ENCODE assay signal across 9 cellular contexts in genomic region chr11:62572431-62572830, GRCh38. TPM values are rescaled to one million over a fixed set of nuclear protein-coding genes. Genes with fewer than 3 reads are reported as not detected.
DNase-seq lines count a peak whose midpoint lies in the region; ATAC-seq, FAIRE-seq and TF ChIP-seq lines count a peak whose summit lies in the region.
"Had no signal": no experiment of that assay in that cellular context is flagged by ENCODE, and none has a peak within 500 bp of the region (broad histone marks: within the 10 kb centered on the region; RNA-seq: fewer than 3 reads in every experiment).

No MANE protein-coding gene starts in this region.

- dilution Hi-C loops in endothelial cell of umbilical vein (cut with MboI; ENCODE audit: extremely low pct_ligation_motif_present, low sequenced_read_pairs), result no loop called here

- H3K27me3 Mint-ChIP-seq in CD8-positive, alpha-beta memory T cell, result no peaks in the 10 kb centered on the region

- peaks cover 47 to 61% (median 53%) of the 10 kb centered on the region in 3 donors for H3K4me1 Mint-ChIP-seq in CD8-positive, alpha-beta memory T cell

- no peaks in the 10 kb centered on the region for H3K9me2 ChIP-seq in PC-3 (replicated peaks; ENCODE audit: low read length)

- H3K4me2 ChIP-seq in PC-3 (ENCODE audit: low read length) (peak overlapping the region; percentile 80), endothelial cell of umbilical vein (ENCODE audit: insufficient read depth, low read length) (peak overlapping the region; percentile 92)

- peaks cover 24% of the 10 kb centered on the region for H3K4me1 ChIP-seq in CD8-positive, alpha-beta memory T cell (ENCODE audit: insufficient read depth, low read length)
- H3K4me1 ChIP-seq in PC-3 (ENCODE audit: insufficient read depth, low read length), result peaks cover 36% of the 10 kb centered on the region
- peaks cover 51% of the 10 kb centered on the region for H3K4me1 ChIP-seq in endothelial cell of umbilical vein (ENCODE audit: control insufficient read depth, extremely low read depth, insufficient read depth, low read length)
- H3K4me1 ChIP-seq in neuron (ENCODE audit: insufficient read depth, low read length), result peaks cover 29% of the 10 kb centered on the region
- peaks cover 13 to 45% of the 10 kb centered on the region in 2 donors for H3K4me1 ChIP-seq in adrenal gland (replicated peaks in 1 of 2)

- H3K9ac ChIP-seq in PC-3 (ENCODE audit: low read length), result peak overlapping the region; percentile 98
- H3K9ac ChIP-seq in endothelial cell of umbilical vein (replicated peaks; ENCODE audit: extremely low read depth, insufficient read depth, low read length), result peak overlapping the region; percentile 95

- intact Hi-C loops in PC-3 (cut with micrococcal nuclease) (no loop called here), endothelial cell of umbilical vein (cut with micrococcal nuclease) (no loop called here), adrenal gland (cut with DNase I) (no loop called here)

- FAIRE-seq in endothelial cell of umbilical vein (lab: Jason Lieb, UNC), result peak; percentile 64
- FAIRE-seq: GM18507 had no signal

- peak overlapping the region; percentile 84 for H3K4me3 ChIP-seq in CD8-positive, alpha-beta memory T cell (ENCODE audit: low read length)
- H3K4me3 ChIP-seq in PC-3 (ENCODE audit: low read length), result peak overlapping the region; percentile 94
- peak overlapping the region; percentile 51 to 85 (median 70) for H3K4me3 ChIP-seq in endothelial cell of umbilical vein (replicated peaks in 1 of 3; ENCODE audit: insufficient read depth in 1 of 3, low read depth in 1 of 3, low read length in 3 of 3)
- peak overlapping the region; percentile 89 for H3K4me3 ChIP-seq in neuron (ENCODE audit: low read length)
- H3K4me3 ChIP-seq in adrenal gland, result peak overlapping the region in 1 of 4 donors; percentile 74

- H3K36me3 ChIP-seq in CD8-positive, alpha-beta memory T cell (ENCODE audit: insufficient read depth, low read length), result peaks cover 36% of the 10 kb centered on the region
- H3K36me3 ChIP-seq in PC-3 (ENCODE audit: low read depth, low read length), result peaks cover 54% of the 10 kb centered on the region
- H3K36me3 ChIP-seq in endothelial cell of umbilical vein (ENCODE audit: control insufficient read depth in 2 of 2, extremely low read depth in 1 of 2, insufficient read depth in 2 of 2, low read length in 2 of 2), result peaks cover 21 to 24% of the 10 kb centered on the region in 2 experiments
- H3K36me3 ChIP-seq in neuron (ENCODE audit: insufficient read depth, low read length), result peaks cover 56% of the 10 kb centered on the region
- peaks cover 0 to 61% of the 10 kb centered on the region in 2 donors for H3K36me3 ChIP-seq in adrenal gland (replicated peaks in 1 of 2)

- no peak for ATAC-seq in PC-3

- H3K4me3 Mint-ChIP-seq in CD8-positive, alpha-beta memory T cell, result peak overlapping the region; percentile 90 to 98 (median 96)

- no peaks in the 10 kb centered on the region for H3K9me3 Mint-ChIP-seq in CD8-positive, alpha-beta memory T cell

- H2AFZ ChIP-seq in PC-3 (ENCODE audit: low read length) (no peak overlapping the region), endothelial cell of umbilical vein (ENCODE audit: low read depth, low read length) (no peak overlapping the region), neuron (ENCODE audit: low read depth, low read length) (no peak overlapping the region)

- no peak for DNase-seq in CD8-positive, alpha-beta memory T cell
- DNase-seq in PC-3 (no peak), endothelial cell of umbilical vein (ENCODE audit: low read depth, low spot score) (no peak), HK-2 (ENCODE audit: unreplicated experiment) (no peak), adrenal gland (no peak), NCI-H446 (lab: John Stamatoyannopoulos, UW) (no peak)
- no peak for DNase-seq in stimulated activated CD4-positive, alpha-beta T cell treated with anti-CD3 and anti-CD28 coated beads, Interleukin-2, amount 100 ng/mL, for 48 hours

- H3F3A ChIP-seq in PC-3 (ENCODE audit: low read length, unreplicated experiment), result no peaks in the 10 kb centered on the region

- peaks cover 86% of the 10 kb centered on the region for H3K79me2 ChIP-seq in PC-3 (ENCODE audit: low read length)
- peaks cover 78% of the 10 kb centered on the region for H3K79me2 ChIP-seq in endothelial cell of umbilical vein (ENCODE audit: control insufficient read depth, insufficient read depth, low read length)

- CTCF ChIA-PET in CD8-positive, alpha-beta memory T cell (lab: Charles Lee), result interaction anchor here (1.4 to 4.5 kb wide), 4 partner anchors 12 to 147 kb away, joined by 3 to 21 read pairs (median 11); no protein-coding TSS in a partner anchor
- CTCF ChIA-PET in PC-3 (lab: Charles Lee) (no interaction called here), endothelial cell of umbilical vein (lab: Charles Lee) (interaction anchor here (1.0 to 4.2 kb wide), 3 partner anchors 11 to 148 kb away, joined by 3 to 26 read pairs (median 3); no protein-coding TSS in a partner anchor)

- no peaks in the 10 kb centered on the region for H3K9me1 ChIP-seq in endothelial cell of umbilical vein (replicated peaks; ENCODE audit: control insufficient read depth, extremely low read depth, insufficient read depth, low read length)

- POLR2A ChIA-PET in CD8-positive, alpha-beta memory T cell (lab: Charles Lee), result interaction anchor here (0.8 to 3.0 kb wide), 2 partner anchors 17 to 29 kb away, joined by 3 to 19 read pairs; partner anchors contain the start of gene MTA2
- POLR2A ChIA-PET in PC-3 (lab: Charles Lee; ENCODE audit: unreplicated experiment), result no interaction called here
- POLR2A ChIA-PET in endothelial cell of umbilical vein (lab: Charles Lee), result interaction anchor here (5.7 kb wide), 1 partner anchor 20 kb away, joined by 75 read pairs; the partner anchor contains the start of gene TUT1

- H4K20me1 ChIP-seq in PC-3 (ENCODE audit: low read length) (peaks cover 35% of the 10 kb centered on the region), endothelial cell of umbilical vein (replicated peaks; ENCODE audit: control insufficient read depth, extremely low read depth, insufficient read depth, low read length) (no peaks in the 10 kb centered on the region)

- TF ChIP-seq CTCF in PC-3 (conservative IDR thresholded peaks at IDR 0.05; ENCODE audit: low read depth, low read length) (no peak), endothelial cell of umbilical vein (IDR thresholded peaks at IDR 0.05; ENCODE audit: extremely low read depth in 1 of 2, insufficient read depth in 1 of 2, low read depth in 1 of 2, low read length in 2 of 2) (no peak), adrenal gland (IDR thresholded peaks at IDR 0.05) (no peak)

- H3K27ac Mint-ChIP-seq in CD8-positive, alpha-beta memory T cell, result peak overlapping the region; percentile 85 to 97 (median 95)

- no peaks in the 10 kb centered on the region for H3K27me3 ChIP-seq in CD8-positive, alpha-beta memory T cell (ENCODE audit: insufficient read depth, low read length, poor library complexity, severe bottlenecking)
- H3K27me3 ChIP-seq in PC-3 (ENCODE audit: low read length) (no peaks in the 10 kb centered on the region), endothelial cell of umbilical vein (ENCODE audit: control insufficient read depth in 2 of 2, insufficient read depth in 2 of 2, low read length in 2 of 2) (no peaks in the 10 kb centered on the region), neuron (ENCODE audit: insufficient read depth, low read length) (no peaks in the 10 kb centered on the region), adrenal gland (no peaks in the 10 kb centered on the region)

- H3K27ac ChIP-seq in CD8-positive, alpha-beta memory T cell (ENCODE audit: low read depth, low read length), result peak overlapping the region; percentile 77
- no peak overlapping the region for H3K27ac ChIP-seq in PC-3 (ENCODE audit: low read length)
- H3K27ac ChIP-seq in endothelial cell of umbilical vein (ENCODE audit: insufficient read depth, low read depth, low read length), result no peak overlapping the region
- peak overlapping the region in 2 of 5 donors; percentile 67 to 86 for H3K27ac ChIP-seq in adrenal gland

- H3K36me3 Mint-ChIP-seq in CD8-positive, alpha-beta memory T cell, result peaks cover 10 to 80% (median 12%) of the 10 kb centered on the region in 3 donors

- no TSS peak for BruUV-seq in PC-3 (replicated peaks; lab: Mats Ljungman, UMichigan)
- no TSS peak for BruUV-seq in endothelial cell of umbilical vein (replicated peaks; lab: Mats Ljungman, UMichigan)

- WGBS in adrenal gland, 4 donors, result 68 to 74% (median 70%) methylated on average over 12 of the region's 12 CpGs

- no peaks in the 10 kb centered on the region for H3K9me3 ChIP-seq in CD8-positive, alpha-beta memory T cell (ENCODE audit: low read length)
- H3K9me3 ChIP-seq in PC-3 (ENCODE audit: low read length) (no peaks in the 10 kb centered on the region), endothelial cell of umbilical vein (replicated peaks; ENCODE audit: control insufficient read depth, insufficient read depth, low read length) (no peaks in the 10 kb centered on the region), neuron (ENCODE audit: low read length) (no peaks in the 10 kb centered on the region), adrenal gland (replicated peaks in 1 of 3) (no peaks in the 10 kb centered on the region)

- TF ChIP-seq POLR2A in endothelial cell of umbilical vein (IDR thresholded peaks at IDR 0.05; ENCODE audit: low read depth, low read length) (no peak), adrenal gland (IDR thresholded peaks at IDR 0.05) (no peak)

RNA-seq across cellular contexts. Expression of gene EEF1G, which starts 1.3 kb away (rescaled TPM):
- 1,000 to 10,000 TPM; 1,800 to 1,846 TPM for total RNA-seq in CD8-positive, alpha-beta memory T cell
- polyA plus RNA-seq in CD8-positive, alpha-beta memory T cell, result 1,157 TPM
- total RNA-seq in PC-3 (2014; rRNA removed), result 1,577 and 1,815 TPM in 2 replicates
- total RNA-seq in endothelial cell of umbilical vein, result 1,341 and 1,345 TPM in 2 replicates
- polyA plus RNA-seq in endothelial cell of umbilical vein, result 1,723 and 2,133 TPM in 2 replicates
- 2,150 and 2,252 TPM in 2 replicates for polyA plus RNA-seq in endothelial cell of umbilical vein (2011; cell fraction: cytosol; rRNA removed)
- polyA plus RNA-seq in endothelial cell of umbilical vein (2011; cell fraction: nucleus; rRNA removed), result 635 and 665 TPM in 2 replicates
- 1,499 and 2,213 TPM in 2 replicates for polyA plus RNA-seq in endothelial cell of umbilical vein (2012)
- polyA minus RNA-seq in endothelial cell of umbilical vein, result 1,683 and 1,722 TPM in 2 replicates
- 1,661 TPM for polyA minus RNA-seq in endothelial cell of umbilical vein (2011; cell fraction: cytosol; rRNA and poly(A)+ RNA removed)
- 130 and 133 TPM in 2 replicates for polyA minus RNA-seq in endothelial cell of umbilical vein (2011; cell fraction: nucleus; rRNA and poly(A)+ RNA removed)
- 1,000 to 10,000 TPM in 6 of 8 donors, 100 to 1,000 TPM in 2; 943 to 1,585 (median 1,183) TPM for total RNA-seq in adrenal gland
- polyA plus RNA-seq in adrenal gland, result 1,000 to 10,000 TPM in 1 of 3 donors, 100 to 1,000 TPM in 2; 646 to 1,257 (median 934) TPM

RNA-seq across cellular contexts. Expression of gene TUT1, which starts 18.9 kb away (rescaled TPM):
- total RNA-seq in CD8-positive, alpha-beta memory T cell, result 10 to 100 TPM; 30.8 to 32.7 TPM
- polyA plus RNA-seq in CD8-positive, alpha-beta memory T cell, result 13.7 TPM
- total RNA-seq in PC-3 (2014; rRNA removed), result 17.8 and 20.6 TPM in 2 replicates
- 16.9 and 17.8 TPM in 2 replicates for total RNA-seq in endothelial cell of umbilical vein
- 11.5 and 12.7 TPM in 2 replicates for polyA plus RNA-seq in endothelial cell of umbilical vein
- polyA plus RNA-seq in endothelial cell of umbilical vein (2011; cell fraction: cytosol; rRNA removed), result 7.1 and 9.3 TPM in 2 replicates
- polyA plus RNA-seq in endothelial cell of umbilical vein (2011; cell fraction: nucleus; rRNA removed), result 45.0 and 48.0 TPM in 2 replicates
- 10.6 and 12.9 TPM in 2 replicates for polyA plus RNA-seq in endothelial cell of umbilical vein (2012)
- 8.6 and 9.0 TPM in 2 replicates for polyA minus RNA-seq in endothelial cell of umbilical vein
- polyA minus RNA-seq in endothelial cell of umbilical vein (2011; cell fraction: cytosol; rRNA and poly(A)+ RNA removed), result 16.0 TPM
- polyA minus RNA-seq in endothelial cell of umbilical vein (2011; cell fraction: nucleus; rRNA and poly(A)+ RNA removed), result 5.2 and 7.6 TPM in 2 replicates
- 10 to 100 TPM in 7 of 8 donors, 1 to 10 TPM in 1; 7.0 to 32.4 (median 15.5) TPM for total RNA-seq in adrenal gland
- polyA plus RNA-seq in adrenal gland, result 10 to 100 TPM in 2 of 3 donors, 1 to 10 TPM in 1; 9.4 to 67.6 (median 34.0) TPM

RNA-seq across cellular contexts. Expression of gene AHNAK, which starts 25.8 kb away (rescaled TPM):
- 100 to 1,000 TPM; 187 to 193 TPM for total RNA-seq in CD8-positive, alpha-beta memory T cell
- 125 TPM for polyA plus RNA-seq in CD8-positive, alpha-beta memory T cell
- total RNA-seq in PC-3 (2014; rRNA removed), result 287 and 383 TPM in 2 replicates
- total RNA-seq in endothelial cell of umbilical vein, result 381 and 436 TPM in 2 replicates
- 25.1 and 35.2 TPM in 2 replicates for polyA plus RNA-seq in endothelial cell of umbilical vein
- polyA plus RNA-seq in endothelial cell of umbilical vein (2011; cell fraction: cytosol; rRNA removed), result 46.3 and 51.8 TPM in 2 replicates
- 322 and 346 TPM in 2 replicates for polyA plus RNA-seq in endothelial cell of umbilical vein (2011; cell fraction: nucleus; rRNA removed)
- 223 and 321 TPM in 2 replicates for polyA plus RNA-seq in endothelial cell of umbilical vein (2012)
- 219 and 258 TPM in 2 replicates for polyA minus RNA-seq in endothelial cell of umbilical vein
- polyA minus RNA-seq in endothelial cell of umbilical vein (2011; cell fraction: cytosol; rRNA and poly(A)+ RNA removed), result 78.7 TPM
- polyA minus RNA-seq in endothelial cell of umbilical vein (2011; cell fraction: nucleus; rRNA and poly(A)+ RNA removed), result 446 and 550 TPM in 2 replicates
- total RNA-seq in adrenal gland, result 100 to 1,000 TPM; 121 to 307 (median 204) TPM
- polyA plus RNA-seq in adrenal gland, result 10 to 100 TPM; 32.0 to 35.4 (median 32.7) TPM

RNA-seq across cellular contexts. Expression of gene MTA2, which starts 29.2 kb away (rescaled TPM):
- total RNA-seq in CD8-positive, alpha-beta memory T cell, result 100 to 1,000 TPM; 248 to 263 TPM
- 37.4 TPM for polyA plus RNA-seq in CD8-positive, alpha-beta memory T cell
- total RNA-seq in PC-3 (2014; rRNA removed) (193 and 259 TPM in 2 replicates), endothelial cell of umbilical vein (166 and 176 TPM in 2 replicates), adrenal gland (10 to 100 TPM; 66.9 to 97.3 (median 74.3) TPM)
- polyA plus RNA-seq in endothelial cell of umbilical vein (30.2 and 40.4 TPM in 2 replicates), adrenal gland (10 to 100 TPM; 66.5 to 82.4 (median 73.5) TPM)
- 30.0 and 32.2 TPM in 2 replicates for polyA plus RNA-seq in endothelial cell of umbilical vein (2011; cell fraction: cytosol; rRNA removed)
- 111 and 132 TPM in 2 replicates for polyA plus RNA-seq in endothelial cell of umbilical vein (2011; cell fraction: nucleus; rRNA removed)
- polyA plus RNA-seq in endothelial cell of umbilical vein (2012), result 108 and 120 TPM in 2 replicates
- 91.6 and 95.5 TPM in 2 replicates for polyA minus RNA-seq in endothelial cell of umbilical vein
- 51.8 TPM for polyA minus RNA-seq in endothelial cell of umbilical vein (2011; cell fraction: cytosol; rRNA and poly(A)+ RNA removed)
- polyA minus RNA-seq in endothelial cell of umbilical vein (2011; cell fraction: nucleus; rRNA and poly(A)+ RNA removed), result 40.3 and 57.1 TPM in 2 replicates

RNA-seq across cellular contexts. Expression of gene EML3, which starts 40.1 kb away (rescaled TPM):
- 100 to 1,000 TPM; 133 to 134 TPM for total RNA-seq in CD8-positive, alpha-beta memory T cell
- polyA plus RNA-seq in CD8-positive, alpha-beta memory T cell, result 22.9 TPM
- total RNA-seq in PC-3 (2014; rRNA removed), result 32.8 and 50.6 TPM in 2 replicates
- 101 and 110 TPM in 2 replicates for total RNA-seq in endothelial cell of umbilical vein
- 75.7 and 78.3 TPM in 2 replicates for polyA plus RNA-seq in endothelial cell of umbilical vein
- polyA plus RNA-seq in endothelial cell of umbilical vein (2011; cell fraction: cytosol; rRNA removed), result 27.7 and 29.7 TPM in 2 replicates
- 297 and 324 TPM in 2 replicates for polyA plus RNA-seq in endothelial cell of umbilical vein (2011; cell fraction: nucleus; rRNA removed)
- 60.5 and 84.3 TPM in 2 replicates for polyA plus RNA-seq in endothelial cell of umbilical vein (2012)
- 61.5 and 71.2 TPM in 2 replicates for polyA minus RNA-seq in endothelial cell of umbilical vein
- polyA minus RNA-seq in endothelial cell of umbilical vein (2011; cell fraction: cytosol; rRNA and poly(A)+ RNA removed), result 19.6 TPM
- polyA minus RNA-seq in endothelial cell of umbilical vein (2011; cell fraction: nucleus; rRNA and poly(A)+ RNA removed), result 36.6 and 42.9 TPM in 2 replicates
- total RNA-seq in adrenal gland, result 10 to 100 TPM; 14.2 to 97.9 (median 36.3) TPM
- 100 to 1,000 TPM in 2 of 3 donors, 1 to 10 TPM in 1; 9.7 to 198 (median 139) TPM for polyA plus RNA-seq in adrenal gland
